9 cellular contexts compared by ENCODE assay signal in the genomic region with DNA sequence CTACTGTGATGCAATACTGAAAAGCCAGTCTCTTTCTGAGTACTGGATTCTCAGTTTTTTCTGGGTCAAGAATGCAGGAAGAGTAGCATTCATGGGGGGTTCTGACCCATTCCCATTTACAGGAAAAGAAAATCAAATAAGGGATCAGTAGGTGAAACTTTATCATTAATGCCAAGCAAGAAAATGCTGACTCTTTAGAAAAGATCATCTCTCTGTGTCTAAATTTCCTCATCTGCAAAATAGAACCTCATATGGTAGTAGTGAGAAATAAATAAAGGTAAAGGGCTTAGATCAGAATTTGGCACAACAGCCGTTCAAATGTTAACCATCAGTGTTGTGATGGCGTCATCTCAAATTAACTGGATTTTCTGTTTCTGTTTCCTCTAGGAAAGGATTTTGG.
"Had no signal": no experiment of that assay in that cellular context is flagged by ENCODE, and none has a peak within 500 bp of the region (broad histone marks: within the 10 kb centered on the region; RNA-seq: fewer than 3 reads in every experiment).

No MANE protein-coding gene starts in this region.

- H3K9ac ChIP-seq: GM23248, KMS-11 had no signal

- DNase-seq: GM23248, GOT3, H7, HFFc6, KBM-7 had no signal

- H3K4me2 ChIP-seq: KMS-11 had no signal

- H3K9me3 ChIP-seq: HAP-1 had no signal

- FAIRE-seq: HTR-8/SVneo had no signal

- H3K36me3 ChIP-seq: HAP-1 had no signal

- H3K27ac ChIP-seq: GM23248, KMS-11 had no signal

- ATAC-seq: HCT116 had no signal

- H3K4me3 ChIP-seq: GM23248, HAP-1 had no signal

- H2AFZ ChIP-seq: GM23248 had no signal

- H3K4me1 ChIP-seq: HAP-1 had no signal
